Comparison of ENCODE assay signal across 25 cellular contexts in genomic region chr2:20302019-20302418, GRCh38.
"Had no signal": no experiment of that assay in that cellular context is flagged by ENCODE, and none has a peak within 500 bp of the region (broad histone marks: within the 10 kb centered on the region; RNA-seq: fewer than 3 reads in every experiment).

No MANE protein-coding gene starts in this region.

- DNase-seq: dermis blood vessel endothelial cell; dorsolateral prefrontal cortex; effector CD4-positive, alpha-beta T cell; effector memory CD4-positive, alpha-beta T cell; endodermal cell; erythroblast; esophagus squamous epithelium; foreskin fibroblast; foreskin melanocyte; gastrocnemius medialis; glutamatergic neuron; head of caudate nucleus; heart right ventricle; hippocampal formation; left cardiac atrium; left lung; left ventricle myocardium superior; lower lobe of right lung; mesenchymal stem cell; mucosa of descending colon; naive B cell had no signal

- H3K27me3 ChIP-seq: dorsolateral prefrontal cortex, esophagus squamous epithelium, gastrocnemius medialis, heart right ventricle, left lung had no signal

- H3K9me3 ChIP-seq: esophagus squamous epithelium, gastrocnemius medialis, heart right ventricle, left lung, lower lobe of right lung, mucosa of descending colon had no signal

- H3K9me3 Mint-ChIP-seq: mesothelial cell of epicardium, naive B cell had no signal

- H3K27ac Mint-ChIP-seq: endodermal cell had no signal

- H3K4me1 ChIP-seq: esophagus squamous epithelium, gastrocnemius medialis, left lung had no signal

- H3K4me3 Mint-ChIP-seq: endodermal cell, mesothelial cell of epicardium, naive B cell had no signal

- H3K27ac ChIP-seq: coronary artery, epithelial cell of prostate, esophagus squamous epithelium, gastrocnemius medialis, heart right ventricle, left lung, lower lobe of right lung had no signal

- H3K27me3 Mint-ChIP-seq: naive B cell had no signal

- ATAC-seq: esophagus mucosa, gastrocnemius medialis, heart right ventricle, left cardiac atrium, left lung, left ventricle myocardium superior, lower lobe of right lung, mucosa of descending colon had no signal

- H3K4me3 ChIP-seq: coronary artery, dorsolateral prefrontal cortex, esophagus squamous epithelium, gastrocnemius medialis, heart right ventricle, left lung, lower lobe of right lung, mucosa of descending colon had no signal
